29 cellular contexts compared by ENCODE assay signal in the genomic region with DNA sequence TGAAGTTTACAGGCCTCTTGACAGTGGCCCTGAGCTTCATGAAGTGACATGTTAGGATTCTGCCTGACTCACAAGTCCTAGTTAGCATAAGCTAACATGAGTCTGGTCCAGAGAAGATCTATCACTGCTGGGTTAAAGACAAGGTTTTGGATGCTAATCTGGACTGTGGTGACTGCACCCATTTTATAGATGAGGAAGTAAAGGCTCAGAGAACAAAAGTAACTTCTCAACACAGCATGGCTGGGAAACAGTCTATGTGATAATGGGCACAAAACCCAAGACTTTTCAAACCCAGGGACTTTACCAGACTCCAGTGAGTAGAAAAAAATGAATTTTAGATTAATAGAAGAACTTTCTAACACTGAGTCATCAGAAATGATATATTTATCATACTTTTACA.
"Had no signal": no experiment of that assay in that cellular context is flagged by ENCODE, and none has a peak within 500 bp of the region (broad histone marks: within the 10 kb centered on the region; RNA-seq: fewer than 3 reads in every experiment).

No MANE protein-coding gene starts in this region.

- H3K27ac ChIP-seq: stomach, suprapubic skin, testis, thoracic aorta, thyroid gland, tibial artery, tibial nerve, transverse colon, upper lobe of left lung, upper lobe of right lung, uterus, vagina had no signal

- H3K4me3 ChIP-seq: stomach, suprapubic skin, testis, thoracic aorta, thyroid gland, tibial artery, tibial nerve, transverse colon, upper lobe of left lung, upper lobe of right lung, uterus, vagina had no signal

- H3K36me3 Mint-ChIP-seq: stimulated activated effector memory CD8-positive, alpha-beta T cell treated with anti-CD3 and anti-CD28 coated beads, Interleukin-12 subunit alpha, Interleukin-12 subunit beta, amount 100 ng/mL, for 72 hours; stimulated activated memory B cell treated with anti-CD40 and anti-IgM and Interleukin-4, amounts not matched to agents 10 μg/mL and 1 μg/mL and 100 μg/mL, for 72 hours; stimulated activated naive B cell treated with anti-CD40 and anti-IgM and Interleukin-4, amounts not matched to agents 10 μg/mL and 1 μg/mL and 100 μg/mL, for 72 hours; type B pancreatic cell had no signal

- DNase-seq: stimulated activated CD4-positive, alpha-beta T cell treated with anti-CD3 and anti-CD28 coated beads, Interleukin-2, amount 100 ng/mL, for 48 hours; stimulated activated CD4-positive, alpha-beta T cell treated with anti-CD3 and anti-CD28 coated beads, Interleukin-4, amount 100 ng/mL, for 1 hour; stimulated activated CD4-positive, alpha-beta T cell treated with anti-CD3 and anti-CD28 coated beads, Interleukin-4, amount 100 ng/mL, for 24 hours; stimulated activated CD4-positive, alpha-beta T cell treated with anti-CD3 and anti-CD28 coated beads, Interleukin-4, amount 100 ng/mL, for 4 hours; stimulated activated CD8-positive, alpha-beta memory T cell treated with anti-CD3 and anti-CD28 coated beads, Interleukin-4, amount 100 ng/mL, for 48 hours; stimulated activated naive B cell treated with anti-CD40 and anti-IgM and Interleukin-4, amounts not matched to agents 10 μg/mL and 1 μg/mL and 100 μg/mL, for 72 hours; stimulated activated naive CD4-positive, alpha-beta T cell; stimulated activated naive CD4-positive, alpha-beta T cell treated with Interleukin-2 at 50 U/mL for 16 hours; stimulated activated naive CD8-positive, alpha-beta T cell treated with anti-CD3 and anti-CD28 coated beads, Interleukin-15, amount 100 ng/mL, for 72 hours; stimulated activated naive CD8-positive, alpha-beta T cell treated with anti-CD3 and anti-CD28 coated beads, Interleukin-15, Interleukin-2, amounts not matched to agents 100 U/mL and 50 U/mL, for 24 hours; stomach; substantia nigra; testis; thyroid gland; tibial artery; transverse colon; trophoblast cell; upper lobe of left lung; upper lobe of right lung; uterus had no signal

- H3K9me3 ChIP-seq: suprapubic skin, testis, thoracic aorta, thyroid gland, tibial artery, transverse colon, upper lobe of left lung, upper lobe of right lung, uterus, vagina had no signal

- H3K9me3 Mint-ChIP-seq: stimulated activated effector memory CD8-positive, alpha-beta T cell treated with anti-CD3 and anti-CD28 coated beads, Interleukin-12 subunit alpha, Interleukin-12 subunit beta, amount 100 ng/mL, for 72 hours; stimulated activated naive CD8-positive, alpha-beta T cell treated with anti-CD3 and anti-CD28 coated beads, Interleukin-15, amount 100 ng/mL, for 72 hours; stimulated activated naive CD8-positive, alpha-beta T cell treated with anti-CD3 and anti-CD28 coated beads, Interleukin-15, Interleukin-2, amounts not matched to agents 100 ng/mL and 50 ng/mL, for 24 hours; type B pancreatic cell had no signal

- H3K36me3 ChIP-seq: stomach, suprapubic skin, thoracic aorta, thyroid gland, tibial artery, tibial nerve, transverse colon, upper lobe of left lung, upper lobe of right lung, uterus, vagina had no signal

- H3K4me1 ChIP-seq: stomach, suprapubic skin, testis, thyroid gland, tibial artery, tibial nerve, transverse colon, upper lobe of left lung, upper lobe of right lung, uterus, vagina had no signal

- H3K27me3 Mint-ChIP-seq: stimulated activated memory B cell treated with anti-CD40 and anti-IgM and Interleukin-4, amounts not matched to agents 10 μg/mL and 1 μg/mL and 100 μg/mL, for 72 hours; stimulated activated naive B cell treated with anti-CD40 and anti-IgM and Interleukin-4, amounts not matched to agents 10 μg/mL and 1 μg/mL and 100 μg/mL, for 72 hours; stimulated activated naive CD8-positive, alpha-beta T cell treated with anti-CD3 and anti-CD28 coated beads, Interleukin-15, amount 100 ng/mL, for 72 hours; stimulated activated naive CD8-positive, alpha-beta T cell treated with anti-CD3 and anti-CD28 coated beads, Interleukin-15, Interleukin-2, amounts not matched to agents 100 ng/mL and 50 ng/mL, for 24 hours had no signal

- H3K4me3 Mint-ChIP-seq: stimulated activated effector memory CD8-positive, alpha-beta T cell treated with anti-CD3 and anti-CD28 coated beads, Interleukin-12 subunit alpha, Interleukin-12 subunit beta, amount 100 ng/mL, for 72 hours; stimulated activated memory B cell treated with anti-CD40 and anti-IgM and Interleukin-4, amounts not matched to agents 10 μg/mL and 1 μg/mL and 100 μg/mL, for 72 hours; stimulated activated naive B cell treated with anti-CD40 and anti-IgM and Interleukin-4, amounts not matched to agents 10 μg/mL and 1 μg/mL and 100 μg/mL, for 72 hours; stimulated activated naive CD8-positive, alpha-beta T cell treated with anti-CD3 and anti-CD28 coated beads, Interleukin-15, amount 100 ng/mL, for 72 hours; stimulated activated naive CD8-positive, alpha-beta T cell treated with anti-CD3 and anti-CD28 coated beads, Interleukin-15, Interleukin-2, amounts not matched to agents 100 ng/mL and 50 ng/mL, for 24 hours; type B pancreatic cell had no signal

- FAIRE-seq: urothelium cell line had no signal

- H3K27ac Mint-ChIP-seq: stimulated activated effector memory CD8-positive, alpha-beta T cell treated with anti-CD3 and anti-CD28 coated beads, Interleukin-12 subunit alpha, Interleukin-12 subunit beta, amount 100 ng/mL, for 72 hours; stimulated activated memory B cell treated with anti-CD40 and anti-IgM and Interleukin-4, amounts not matched to agents 10 μg/mL and 1 μg/mL and 100 μg/mL, for 72 hours; stimulated activated naive B cell treated with anti-CD40 and anti-IgM and Interleukin-4, amounts not matched to agents 10 μg/mL and 1 μg/mL and 100 μg/mL, for 72 hours; stimulated activated naive CD8-positive, alpha-beta T cell treated with anti-CD3 and anti-CD28 coated beads, Interleukin-15, Interleukin-2, amounts not matched to agents 100 ng/mL and 50 ng/mL, for 24 hours; type B pancreatic cell had no signal

- H3K27me3 ChIP-seq: suprapubic skin, testis, thyroid gland, tibial nerve, transverse colon, upper lobe of left lung, upper lobe of right lung, uterus, vagina had no signal

- H3K4me1 Mint-ChIP-seq: stimulated activated effector memory CD8-positive, alpha-beta T cell treated with anti-CD3 and anti-CD28 coated beads, Interleukin-12 subunit alpha, Interleukin-12 subunit beta, amount 100 ng/mL, for 72 hours; stimulated activated memory B cell treated with anti-CD40 and anti-IgM and Interleukin-4, amounts not matched to agents 10 μg/mL and 1 μg/mL and 100 μg/mL, for 72 hours; stimulated activated naive B cell treated with anti-CD40 and anti-IgM and Interleukin-4, amounts not matched to agents 10 μg/mL and 1 μg/mL and 100 μg/mL, for 72 hours; stimulated activated naive CD8-positive, alpha-beta T cell treated with anti-CD3 and anti-CD28 coated beads, Interleukin-15, amount 100 ng/mL, for 72 hours had no signal

- ATAC-seq: stimulated activated effector memory CD8-positive, alpha-beta T cell treated with anti-CD3 and anti-CD28 coated beads, Interleukin-12 subunit alpha, Interleukin-12 subunit beta, amount 100 ng/mL, for 72 hours; stimulated activated memory B cell treated with anti-CD40 and anti-IgM and Interleukin-4, amounts not matched to agents 10 μg/mL and 1 μg/mL and 100 μg/mL, for 72 hours; stimulated activated naive B cell treated with anti-CD40 and anti-IgM and Interleukin-4, amounts not matched to agents 10 μg/mL and 1 μg/mL and 100 μg/mL, for 72 hours; stimulated activated naive CD8-positive, alpha-beta T cell treated with anti-CD3 and anti-CD28 coated beads, Interleukin-15, amount 100 ng/mL, for 72 hours; stimulated activated naive CD8-positive, alpha-beta T cell treated with anti-CD3 and anti-CD28 coated beads, Interleukin-15, Interleukin-2, amounts not matched to agents 100 U/mL and 50 U/mL, for 24 hours; upper lobe of right lung had no signal
